ENCODE assay signal across 20 cellular contexts in the genomic region with DNA sequence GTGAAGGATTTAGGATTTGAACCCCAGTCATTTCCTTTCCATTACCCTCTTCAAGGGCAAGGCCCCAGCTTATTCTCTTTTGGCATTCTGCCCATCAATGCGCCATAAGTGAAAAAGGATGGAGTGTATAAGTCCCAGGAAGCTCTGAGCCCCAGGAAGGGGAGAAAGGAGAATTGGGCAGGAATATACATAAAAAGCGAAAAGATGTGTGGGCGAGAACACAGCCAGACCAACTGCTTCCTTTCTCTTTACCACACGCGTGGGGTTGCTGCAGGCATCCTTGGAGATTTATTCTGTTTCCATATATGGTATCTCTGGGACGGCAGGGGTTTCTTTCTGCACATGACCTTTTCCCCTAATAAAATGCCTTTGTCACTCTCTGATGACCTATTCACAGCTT.
"Had no signal": no experiment of that assay in that cellular context is flagged by ENCODE, and none has a peak within 500 bp of the region (broad histone marks: within the 10 kb centered on the region; RNA-seq: fewer than 3 reads in every experiment).

No MANE protein-coding gene starts in this region.

- DNase-seq: activated CD4-positive, alpha-beta T cell treated with anti-CD3 and anti-CD28 coated beads, Interleukin-2, amount 10 ng/mL, durations not matched to agents 7 days and 5 days; activated naive CD4-positive, alpha-beta T cell treated with anti-CD3 and anti-CD28 coated beads for 36 hours; activated naive CD8-positive, alpha-beta T cell treated with anti-CD3 and anti-CD28 coated beads, Interleukin-2, amount 50 U/mL, for 24 hours; aorta; cerebellar nuclear complex; effector CD8-positive, alpha-beta T cell; foreskin fibroblast; glutamatergic neuron; hypothalamus; immature natural killer cell; mesenchymal stem cell; natural killer cell; nucleus accumbens; stimulated activated CD4-positive, alpha-beta T cell treated with anti-CD3 and anti-CD28 coated beads, Interleukin-15, amount 100 ng/mL, for 24 hours; stimulated activated CD4-positive, alpha-beta T cell treated with anti-CD3 and anti-CD28 coated beads, Interleukin-4, amount 100 ng/mL, for 1 hour; stimulated activated naive B cell treated with anti-CD40 and anti-IgM and Interleukin-4, amounts not matched to agents 10 μg/mL and 1 μg/mL and 100 μg/mL, for 72 hours; tibial artery had no signal

- H3K27me3 ChIP-seq: breast epithelium, right atrium auricular region, tibial artery had no signal

- H3K27ac Mint-ChIP-seq: activated CD4-positive, alpha-beta T cell treated with anti-CD3 and anti-CD28 coated beads, Interleukin-2, amount 10 ng/mL, durations not matched to agents 7 days and 5 days; activated naive CD4-positive, alpha-beta T cell treated with anti-CD3 and anti-CD28 coated beads for 36 hours; activated naive CD8-positive, alpha-beta T cell treated with anti-CD3 and anti-CD28 coated beads, Interleukin-2, amount 50 U/mL, for 24 hours; activated T-helper 17 cell treated with anti-CD3 and anti-CD28 coated beads, Interleukin-2, amount 50 U/mL, for 72 hours; immature natural killer cell; natural killer cell; stimulated activated naive B cell treated with anti-CD40 and anti-IgM and Interleukin-4, amounts not matched to agents 10 μg/mL and 1 μg/mL and 100 μg/mL, for 72 hours had no signal

- H3K4me3 ChIP-seq: breast epithelium, right atrium auricular region, tibial artery had no signal

- H3K9me3 ChIP-seq: right atrium auricular region, tibial artery had no signal

- H3K4me3 Mint-ChIP-seq: activated CD4-positive, alpha-beta T cell treated with anti-CD3 and anti-CD28 coated beads, Interleukin-2, amount 10 ng/mL, durations not matched to agents 7 days and 5 days; activated naive CD4-positive, alpha-beta T cell treated with anti-CD3 and anti-CD28 coated beads for 36 hours; activated naive CD8-positive, alpha-beta T cell treated with anti-CD3 and anti-CD28 coated beads, Interleukin-2, amount 50 U/mL, for 24 hours; activated T-helper 17 cell treated with anti-CD3 and anti-CD28 coated beads, Interleukin-2, amount 50 U/mL, for 72 hours; immature natural killer cell; natural killer cell; stimulated activated naive B cell treated with anti-CD40 and anti-IgM and Interleukin-4, amounts not matched to agents 10 μg/mL and 1 μg/mL and 100 μg/mL, for 72 hours had no signal

- ATAC-seq: activated naive CD8-positive, alpha-beta T cell treated with anti-CD3 and anti-CD28 coated beads, Interleukin-2, amount 50 U/mL, for 24 hours; activated T-helper 17 cell treated with anti-CD3 and anti-CD28 coated beads, Interleukin-2, amount 50 U/mL, for 72 hours; natural killer cell; stimulated activated naive B cell treated with anti-CD40 and anti-IgM and Interleukin-4, amounts not matched to agents 10 μg/mL and 1 μg/mL and 100 μg/mL, for 72 hours had no signal

- H3K4me1 Mint-ChIP-seq: activated CD4-positive, alpha-beta T cell treated with anti-CD3 and anti-CD28 coated beads, Interleukin-2, amount 10 ng/mL, durations not matched to agents 7 days and 5 days; activated T-helper 17 cell treated with anti-CD3 and anti-CD28 coated beads, Interleukin-2, amount 50 U/mL, for 72 hours; immature natural killer cell; natural killer cell had no signal

- H3K27ac ChIP-seq: breast epithelium, right atrium auricular region, tibial artery had no signal

- H3K9me3 Mint-ChIP-seq: activated CD4-positive, alpha-beta T cell treated with anti-CD3 and anti-CD28 coated beads, Interleukin-2, amount 10 ng/mL, durations not matched to agents 7 days and 5 days; activated naive CD8-positive, alpha-beta T cell treated with anti-CD3 and anti-CD28 coated beads, Interleukin-2, amount 50 U/mL, for 24 hours; immature natural killer cell; natural killer cell had no signal

- H3K27me3 Mint-ChIP-seq: activated CD4-positive, alpha-beta T cell treated with anti-CD3 and anti-CD28 coated beads, Interleukin-2, amount 10 ng/mL, durations not matched to agents 7 days and 5 days; activated T-helper 17 cell treated with anti-CD3 and anti-CD28 coated beads, Interleukin-2, amount 50 U/mL, for 72 hours; stimulated activated naive B cell treated with anti-CD40 and anti-IgM and Interleukin-4, amounts not matched to agents 10 μg/mL and 1 μg/mL and 100 μg/mL, for 72 hours had no signal

- H3K36me3 Mint-ChIP-seq: immature natural killer cell, natural killer cell had no signal

- H3K4me1 ChIP-seq: breast epithelium, right atrium auricular region, tibial artery had no signal

- H3K36me3 ChIP-seq: breast epithelium, right atrium auricular region, tibial artery had no signal
